14 cellular contexts compared by ENCODE assay signal in the genomic region with DNA sequence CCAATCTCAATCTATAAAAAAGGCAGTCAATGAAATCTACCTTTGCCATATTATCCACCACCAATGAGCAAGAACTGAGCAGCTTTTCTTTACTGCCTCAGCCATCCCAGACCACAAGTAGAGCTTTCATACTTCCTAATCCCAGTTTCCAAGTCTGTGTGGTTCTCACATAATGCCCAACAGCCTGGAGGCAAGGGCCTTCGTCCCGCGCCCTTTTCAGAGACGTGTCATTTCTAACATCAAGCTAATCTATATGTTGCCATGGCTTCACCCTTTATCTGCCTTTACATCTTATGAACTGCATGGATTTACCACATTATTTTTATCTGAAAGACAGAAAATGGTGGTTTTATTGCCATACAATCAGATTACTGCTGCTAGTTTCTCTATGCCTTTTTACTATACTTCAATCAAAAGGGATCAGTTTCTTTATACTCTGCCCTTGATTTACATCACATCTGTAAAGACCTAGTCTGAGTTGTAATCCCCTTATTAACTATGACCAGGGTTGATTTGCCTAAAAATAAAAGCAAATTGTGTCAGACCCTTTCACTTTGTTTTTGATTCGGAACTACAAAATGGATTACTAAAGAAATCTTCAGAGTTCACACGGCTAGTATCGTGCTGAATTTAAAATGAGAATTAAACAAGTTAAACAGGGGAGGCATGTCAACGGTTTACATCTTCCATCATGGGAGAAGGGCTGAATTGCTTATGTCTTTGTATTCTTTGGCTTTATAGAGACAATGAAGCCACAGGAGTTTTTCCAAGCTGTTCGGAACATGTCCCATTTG. TPM values are rescaled to one million over a fixed set of nuclear protein-coding genes. Genes with fewer than 3 reads are reported as not detected.
A peak's percentile ranks its signal among the peaks of the same experiment; 100 is the strongest.
DNase-seq lines count a peak whose midpoint lies in the region; ATAC-seq and TF ChIP-seq lines count a peak whose summit lies in the region.
"Had no signal": no experiment of that assay in that cellular context is flagged by ENCODE, and none has a peak within 500 bp of the region (broad histone marks: within the 10 kb centered on the region; RNA-seq: fewer than 3 reads in every experiment).

No MANE protein-coding gene starts in this region.

- POLR2A ChIA-PET in CD4-positive, alpha-beta T cell (lab: Charles Lee) = no interaction called here

- no peak for TF ChIP-seq CTCF in CD4-positive, alpha-beta T cell (IDR thresholded peaks at IDR 0.05)

- peaks cover 73% of the 10 kb centered on the region for H3K4me1 ChIP-seq in HUES6 (ENCODE audit: control insufficient read depth, insufficient read depth, low read length)

- peaks cover 86% of the 10 kb centered on the region for H3K27me3 Mint-ChIP-seq in CD4-positive, alpha-beta T cell

- no peak for ATAC-seq in GM21423 (IDR thresholded peaks at IDR 0.05; ENCODE audit: unreplicated experiment)
- ATAC-seq in CD4-positive, alpha-beta T cell (ENCODE audit: poor library complexity) = no peak

- peaks cover 20% of the 10 kb centered on the region for H3K4me1 Mint-ChIP-seq in CD4-positive, alpha-beta T cell (ENCODE audit: low read depth)

- H3K4me3 Mint-ChIP-seq in CD4-positive, alpha-beta T cell = no peak overlapping the region
- H3K4me3 Mint-ChIP-seq: activated CD4-positive, alpha-beta memory T cell treated with anti-CD3 and anti-CD28 coated beads for 36 hours; central memory CD8-positive, alpha-beta T cell; T-helper 1 cell treated with Interleukin-12 subunit alpha and Interleukin-12 subunit beta and Interleukin-4 antibody, amounts not matched to agents 30 μg/mL and 1 μg/mL, for 36 hours had no signal

- H3K4me3 ChIP-seq in HUES6 (ENCODE audit: low read depth, low read length) = peak overlapping the region; percentile 3; the same call in 1 of the 2 replicates

- H3K27ac Mint-ChIP-seq in CD4-positive, alpha-beta T cell = no peak overlapping the region
- H3K27ac Mint-ChIP-seq: activated CD4-positive, alpha-beta memory T cell treated with anti-CD3 and anti-CD28 coated beads for 36 hours; CD14-positive monocyte; T-helper 1 cell treated with Interleukin-12 subunit alpha and Interleukin-12 subunit beta and Interleukin-4 antibody, amounts not matched to agents 30 μg/mL and 1 μg/mL, for 36 hours had no signal

- intact Hi-C loops in CD4-positive, alpha-beta T cell (cut with DNase I, micrococcal nuclease) = loop anchor here in 1 of 2 experiments (10.0 kb wide), 1 partner anchor 1755 kb away; no protein-coding TSS in a partner anchor

- H3K27me3 ChIP-seq in HUES6 (ENCODE audit: control insufficient read depth, insufficient read depth, low read length) = peaks cover 13% of the 10 kb centered on the region
- H3K27me3 ChIP-seq in CD4-positive, alpha-beta T cell (ENCODE audit: control insufficient read depth, insufficient read depth, low read length) = peaks cover 61% of the 10 kb centered on the region

- no peaks in the 10 kb centered on the region for H3K36me3 Mint-ChIP-seq in CD4-positive, alpha-beta T cell (ENCODE audit: low read depth)
- H3K36me3 Mint-ChIP-seq: activated CD4-positive, alpha-beta memory T cell treated with anti-CD3 and anti-CD28 coated beads for 36 hours had no signal

- no peaks in the 10 kb centered on the region for H3K9me3 ChIP-seq in HUES6 (ENCODE audit: control insufficient read depth, insufficient read depth, low read depth, low read length)
- no peaks in the 10 kb centered on the region for H3K9me3 ChIP-seq in CD4-positive, alpha-beta T cell (ENCODE audit: control insufficient read depth, low read length)

- H3K27ac ChIP-seq in HUES6 (ENCODE audit: low read depth, low read length) = peak overlapping the region; percentile 30; the same call in 1 of the 2 replicates
- no peak overlapping the region for H3K27ac ChIP-seq in CD4-positive, alpha-beta T cell (ENCODE audit: low read depth, low read length)

- no peaks in the 10 kb centered on the region for H3K36me3 ChIP-seq in HUES6 (ENCODE audit: control insufficient read depth, insufficient read depth, low read length)

- CTCF ChIA-PET in CD4-positive, alpha-beta T cell (lab: Charles Lee) = no interaction called here

- H3K9ac ChIP-seq in HUES6 (ENCODE audit: low read length) = peak overlapping the region; percentile 23

- DNase-seq in astrocyte of the hippocampus (ENCODE audit: low read depth, low spot score) = peak; percentile 65
- DNase-seq in inferior parietal cortex (ENCODE audit: extremely low spot score) = peak; percentile 36
- peak; percentile 55 for DNase-seq in superior temporal gyrus (ENCODE audit: extremely low spot score)
- no peak for DNase-seq in CD4-positive, alpha-beta T cell
- no peak for DNase-seq in activated CD8-positive, alpha-beta memory T cell treated with anti-CD3 and anti-CD28 coated beads for 24 hours
- DNase-seq in stimulated activated CD4-positive, alpha-beta T cell treated with anti-CD3 and anti-CD28 coated beads, Interleukin-15, amount 100 ng/mL, for 24 hours = no peak
- DNase-seq: activated CD4-positive, alpha-beta memory T cell treated with anti-CD3 and anti-CD28 coated beads for 36 hours; activated gamma-delta T cell treated with Interleukin-2 at 50 U/mL for 16 hours; NCI-H2107 had no signal

- H3K9me3 Mint-ChIP-seq in CD4-positive, alpha-beta T cell = no peaks in the 10 kb centered on the region
- H3K9me3 Mint-ChIP-seq: activated CD4-positive, alpha-beta memory T cell treated with anti-CD3 and anti-CD28 coated beads for 36 hours; central memory CD8-positive, alpha-beta T cell; T-helper 1 cell treated with Interleukin-12 subunit alpha and Interleukin-12 subunit beta and Interleukin-4 antibody, amounts not matched to agents 30 μg/mL and 1 μg/mL, for 36 hours had no signal

RNA-seq across cellular contexts. Expression of a gene that starts 5.8 kb away (rescaled TPM):
- total RNA-seq in CD4-positive, alpha-beta T cell = under 1 TPM; 0.20 to 0.36 TPM

RNA-seq across cellular contexts. Expression of a gene that starts 38.3 kb away (rescaled TPM):
- total RNA-seq in CD4-positive, alpha-beta T cell = 100 to 1,000 TPM; 146 to 152 TPM

Comparison
In these comparisons a context has a peak if more than half of its experiments do, and no peak if none do; other contexts are left out.
1. DNase-seq: peak in astrocyte of the hippocampus (single experiment), inferior parietal cortex (single experiment) and superior temporal gyrus (single experiment); none in CD4-positive, alpha-beta T cell (0 of 10), activated CD8-positive, alpha-beta memory T cell treated with anti-CD3 and anti-CD28 coated beads for 24 hours (single experiment) and stimulated activated CD4-positive, alpha-beta T cell treated with anti-CD3 and anti-CD28 coated beads, Interleukin-15, amount 100 ng/mL, for 24 hours (single experiment).